Comparison of ENCODE assay signal across 8 cellular contexts in the genomic region with DNA sequence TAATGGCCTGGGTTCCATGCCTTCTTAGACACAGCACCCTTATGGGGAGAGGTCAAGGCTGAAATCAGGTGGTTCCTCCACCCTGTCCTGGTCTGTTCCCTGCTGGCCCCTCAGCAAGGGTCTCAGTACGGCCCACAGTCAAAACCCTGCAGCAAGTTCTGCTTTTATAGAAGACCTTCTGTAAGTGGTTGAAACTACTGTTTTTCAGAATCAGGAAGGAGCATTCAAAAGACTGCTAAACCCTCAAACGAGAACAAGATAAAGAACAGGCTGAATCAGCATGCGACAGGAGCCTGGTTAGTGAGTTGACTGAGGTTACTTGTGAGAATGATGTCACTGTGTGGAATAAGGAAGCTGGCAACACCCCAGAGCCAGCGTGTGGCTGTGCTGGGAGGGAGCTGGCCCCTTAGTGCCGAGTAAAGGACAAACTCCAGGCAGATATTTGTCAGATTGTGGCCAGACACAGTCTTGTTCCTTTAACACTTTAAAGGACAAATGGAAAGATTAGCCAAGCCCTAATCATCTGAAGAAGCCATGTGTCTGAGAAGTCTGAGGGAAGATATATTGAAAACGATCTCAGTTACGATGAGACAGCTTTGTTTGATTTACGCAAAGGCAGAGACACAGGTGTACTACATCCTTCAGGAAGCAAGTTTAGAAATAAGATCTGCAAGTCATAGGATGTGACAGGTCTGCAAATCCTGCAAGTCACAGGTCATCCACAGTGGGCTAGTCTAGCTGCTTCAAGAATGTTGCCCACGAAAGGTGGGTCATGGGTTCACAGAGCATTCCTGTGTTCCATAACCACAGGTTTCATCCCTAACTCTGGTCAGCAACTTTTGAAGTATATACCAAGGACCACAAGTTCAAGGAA. TPM values are rescaled to one million over a fixed set of nuclear protein-coding genes. Genes with fewer than 3 reads are reported as not detected.
DNase-seq lines count a peak whose midpoint lies in the region; ATAC-seq and TF ChIP-seq lines count a peak whose summit lies in the region.

No MANE protein-coding gene starts in this region.

- no peaks in the 10 kb centered on the region for H3K9me3 ChIP-seq in MG63

- peaks cover 51% of the 10 kb centered on the region for H3K4me1 Mint-ChIP-seq in CD14-positive monocyte

- H3K4me1 ChIP-seq in foreskin keratinocyte = peaks cover 7% of the 10 kb centered on the region

- peak; percentile 94 for DNase-seq in CD14-positive monocyte (ENCODE audit: low spot score)
- peak; percentile 43 for DNase-seq in MG63
- peak; percentile 10 for DNase-seq in activated CD8-positive, alpha-beta memory T cell treated with anti-CD3 and anti-CD28 coated beads, Interleukin-2, amount 50 U/mL, for 24 hours (ENCODE audit: extremely low read depth)
- DNase-seq in foreskin keratinocyte = no peak
- peak; percentile 93 for DNase-seq in pons (ENCODE audit: low spot score)
- DNase-seq in SHP77 (lab: John Stamatoyannopoulos, UW) = no peak
- DNase-seq in COLO829 (ENCODE audit: low spot score) = no peak

- TF ChIP-seq CTCF in CD14-positive monocyte (IDR thresholded peaks at IDR 0.05) (no peak), foreskin keratinocyte (conservative IDR thresholded peaks at IDR 0.05) (no peak)

- H3K36me3 Mint-ChIP-seq in CD14-positive monocyte = peaks cover 0 to 1% of the 10 kb centered on the region in 2 donors

- H3K27me3 ChIP-seq in MG63 = no peaks in the 10 kb centered on the region
- H3K27me3 ChIP-seq in foreskin keratinocyte = no peaks in the 10 kb centered on the region

- H3K27ac ChIP-seq in foreskin keratinocyte = no peak overlapping the region

- H3K4me3 Mint-ChIP-seq in CD14-positive monocyte = peak overlapping the region; percentile 47 to 78

- no peaks in the 10 kb centered on the region for H3K36me3 ChIP-seq in MG63

- H3K4me3 ChIP-seq in MG63 = no peak overlapping the region

- ATAC-seq in GM21447 (IDR thresholded peaks at IDR 0.05; ENCODE audit: unreplicated experiment) (peak; percentile 85), foreskin keratinocyte (peak; percentile 68)

- H3K9me3 Mint-ChIP-seq in CD14-positive monocyte = no peaks in the 10 kb centered on the region

- intact Hi-C loops in CD14-positive monocyte (cut with micrococcal nuclease) = loop anchor here (2.0 to 10.0 kb wide), 5 partner anchors 20 to 95 kb away; partner anchors contain the start of gene B3GNT5 (in 1 of the 2)

- peak overlapping the region; percentile 91 to 97 (median 95) for H3K27ac Mint-ChIP-seq in CD14-positive monocyte

- H3K27me3 Mint-ChIP-seq in CD14-positive monocyte (ENCODE audit: low read depth in 3 of 3) = peaks cover 2 to 9% (median 3%) of the 10 kb centered on the region in 3 donors

RNA-seq across cellular contexts. Expression of gene B3GNT5, which starts 54.0 kb away (rescaled TPM):
- polyA plus RNA-seq in CD14-positive monocyte (10 to 100 TPM; 14.1 to 17.7 TPM), foreskin keratinocyte (17.6 and 20.1 TPM in 2 replicates)
- total RNA-seq in MG63 (2014; rRNA removed; shearing (Covaris generic); ENCODE audit: low replicate concordance) = 0.36 and 5.4 TPM in 2 replicates
- total RNA-seq in foreskin keratinocyte = 58.1 and 59.8 TPM in 2 replicates

Comparison
In these comparisons a context has a peak if more than half of its experiments do, and no peak if none do; other contexts are left out.
1. DNase-seq: peak in CD14-positive monocyte (single experiment), MG63 (single experiment), activated CD8-positive, alpha-beta memory T cell treated with anti-CD3 and anti-CD28 coated beads, Interleukin-2, amount 50 U/mL, for 24 hours (single experiment) and pons (single experiment); none in foreskin keratinocyte (0 of 2), SHP77 (0 of 2) and COLO829 (single experiment).